8 cellular contexts compared by ENCODE assay signal in genomic region chr6:27837636-27838512, GRCh38.
DNase-seq lines count a peak whose midpoint lies in the region; ATAC-seq and TF ChIP-seq lines count a peak whose summit lies in the region.

No MANE protein-coding gene starts in this region.

- peak overlapping the region; percentile 80 for H3K4me3 ChIP-seq in fibroblast of the aortic adventitia (ENCODE audit: low read depth, low read length)
- H3K4me3 ChIP-seq in suprapubic skin = peak overlapping the region; percentile 76

- TF ChIP-seq EP300 in suprapubic skin (IDR thresholded peaks at IDR 0.05) = no peak

- H3K9ac ChIP-seq in ES-I3 (ENCODE audit: low read depth, low read length) = peak overlapping the region; percentile 89

- no peak overlapping the region for H3K27ac Mint-ChIP-seq in natural killer cell treated with Interleukin-12 subunit alpha and Interleukin-12 subunit beta and Interleukin-15 and Interleukin-18, amount 100 ng/mL, for 72 hours

- peaks cover 5% of the 10 kb centered on the region for H3K36me3 Mint-ChIP-seq in natural killer cell treated with Interleukin-12 subunit alpha and Interleukin-12 subunit beta and Interleukin-15 and Interleukin-18, amount 100 ng/mL, for 72 hours

- H3K4me1 ChIP-seq in ES-I3 (ENCODE audit: insufficient read depth, low read length) (no peaks in the 10 kb centered on the region), suprapubic skin (peaks cover 36% of the 10 kb centered on the region)

- no peaks in the 10 kb centered on the region for H3K36me3 ChIP-seq in ES-I3 (ENCODE audit: insufficient read depth, low read length)
- no peaks in the 10 kb centered on the region for H3K36me3 ChIP-seq in suprapubic skin

- H3K27me3 ChIP-seq in suprapubic skin = no peaks in the 10 kb centered on the region

- TF ChIP-seq CTCF in fibroblast of the aortic adventitia (IDR thresholded peaks at IDR 0.05; ENCODE audit: insufficient read depth, low read length) (no peak), suprapubic skin (IDR thresholded peaks at IDR 0.05) (no peak)

- 2% methylated on average over 30 of the region's 49 CpGs for WGBS in suprapubic skin

- DNase-seq in GOT3 (lab: John Stamatoyannopoulos, UW) = peak; percentile 63
- peak; percentile 100 for DNase-seq in LHCN-M2 (ENCODE audit: low read depth)
- peak; percentile 100 for DNase-seq in RKO (ENCODE audit: low spot score)
- DNase-seq in activated effector memory CD4-positive, alpha-beta T cell treated with Interleukin-2 at 50 U/mL for 16 hours = peak; percentile 68
- DNase-seq in fibroblast of the aortic adventitia (ENCODE audit: low read depth) = peak; percentile 100
- peak; percentile 87 for DNase-seq in natural killer cell treated with Interleukin-12 subunit alpha and Interleukin-12 subunit beta and Interleukin-15 and Interleukin-18, amount 100 ng/mL, for 72 hours (ENCODE audit: low spot score)
- DNase-seq in suprapubic skin (ENCODE audit: low spot score in 2 of 2) = peak; percentile 86 to 92

- peak overlapping the region; percentile 94 for H3K27ac ChIP-seq in suprapubic skin

- H3K4me3 Mint-ChIP-seq in natural killer cell treated with Interleukin-12 subunit alpha and Interleukin-12 subunit beta and Interleukin-15 and Interleukin-18, amount 100 ng/mL, for 72 hours = no peak overlapping the region

- no peaks in the 10 kb centered on the region for H3K27me3 Mint-ChIP-seq in natural killer cell treated with Interleukin-12 subunit alpha and Interleukin-12 subunit beta and Interleukin-15 and Interleukin-18, amount 100 ng/mL, for 72 hours

- H3K9me3 Mint-ChIP-seq in natural killer cell treated with Interleukin-12 subunit alpha and Interleukin-12 subunit beta and Interleukin-15 and Interleukin-18, amount 100 ng/mL, for 72 hours = no peaks in the 10 kb centered on the region

- TF ChIP-seq POLR2A in suprapubic skin (IDR thresholded peaks at IDR 0.05) = peak in 1 of 2 donors; percentile 83

- H3K4me1 Mint-ChIP-seq in natural killer cell treated with Interleukin-12 subunit alpha and Interleukin-12 subunit beta and Interleukin-15 and Interleukin-18, amount 100 ng/mL, for 72 hours (ENCODE audit: low read depth in 2 of 2) = peaks cover 21 to 23% of the 10 kb centered on the region in 2 donors

- H3K9me3 ChIP-seq in ES-I3 (ENCODE audit: control insufficient read depth, insufficient read depth, low read length) (no peaks in the 10 kb centered on the region), suprapubic skin (no peaks in the 10 kb centered on the region)

- peak; percentile 83 to 91 for ATAC-seq in natural killer cell treated with Interleukin-12 subunit alpha and Interleukin-12 subunit beta and Interleukin-15 and Interleukin-18, amount 100 ng/mL, for 72 hours

Comparison
In these comparisons a context has a peak if more than half of its experiments do, and no peak if none do; other contexts are left out.
1. Peak in every context shown above with its lines: DNase-seq, ATAC-seq, H3K4me3 ChIP-seq and H3K27ac ChIP-seq.